Comparison of ENCODE assay signal across 8 cellular contexts in genomic region chr1:97137862-97138514, GRCh38.
DNase-seq lines count a peak whose midpoint lies in the region; ATAC-seq and TF ChIP-seq lines count a peak whose summit lies in the region.

No MANE protein-coding gene starts in this region.

- H3K27me3 Mint-ChIP-seq in immature natural killer cell (ENCODE audit: low read depth in 3 of 3) = no peaks in the 10 kb centered on the region

- peaks cover 4% of the 10 kb centered on the region for H3K4me1 ChIP-seq in body of pancreas

- intact Hi-C loops in body of pancreas (cut with DNase I) = no loop called here

- DNase-seq in activated CD4-positive, CD25-positive, alpha-beta regulatory T cell (lab: John Stamatoyannopoulos, UW) = no peak
- peak; percentile 18 for DNase-seq in HK-2 (ENCODE audit: unreplicated experiment)
- DNase-seq in NCI-H748 treated with DMSO at 0.1 percent for 48 hours (lab: John Stamatoyannopoulos, UW) = peak; percentile 86
- DNase-seq in body of pancreas = peak; percentile 54 to 77 (median 64)
- peak; percentile 7 to 25 (median 12) for DNase-seq in immature natural killer cell
- peak; percentile 7 for DNase-seq in stimulated activated naive CD8-positive, alpha-beta T cell treated with anti-CD3 and anti-CD28 coated beads, Interleukin-15, Interleukin-2, amounts not matched to agents 100 U/mL and 50 U/mL, for 24 hours

- peaks cover 0 to 7% (median 0%) of the 10 kb centered on the region in 3 donors for H3K36me3 Mint-ChIP-seq in immature natural killer cell

- TF ChIP-seq POLR2A in body of pancreas (IDR thresholded peaks at IDR 0.05) = no peak

- no peaks in the 10 kb centered on the region for H3K9me3 ChIP-seq in body of pancreas

- H3K27ac ChIP-seq in body of pancreas = peak overlapping the region in 1 of 4 donors; percentile 4

- peak; percentile 7 to 79 (median 75) for TF ChIP-seq CTCF in body of pancreas (IDR thresholded peaks at IDR 0.05)

- no peak overlapping the region for H3K4me3 ChIP-seq in body of pancreas

- no peaks in the 10 kb centered on the region for H3K27me3 ChIP-seq in body of pancreas

- no peaks in the 10 kb centered on the region for H3K36me3 ChIP-seq in body of pancreas (replicated peaks in 1 of 2; ENCODE audit: insufficient read depth in 1 of 2, low read depth in 2 of 2)

- ATAC-seq in activated CD4-positive, CD25-positive, alpha-beta regulatory T cell treated with anti-CD3 and anti-CD28 coated beads, Interleukin-2, amount 50 U/mL, for 24 hours = peak; percentile 58 to 61
- ATAC-seq in GM21526 (IDR thresholded peaks at IDR 0.05; ENCODE audit: low FRiP score, unreplicated experiment) (peak; percentile 99), body of pancreas (peak; percentile 97)
- ATAC-seq in stimulated activated naive CD8-positive, alpha-beta T cell treated with anti-CD3 and anti-CD28 coated beads, Interleukin-15, Interleukin-2, amounts not matched to agents 100 U/mL and 50 U/mL, for 24 hours = peak; percentile 66

- H3K4me1 Mint-ChIP-seq in immature natural killer cell = peaks cover 4 to 11% of the 10 kb centered on the region in 2 donors

- H3K27ac Mint-ChIP-seq in immature natural killer cell = peak overlapping the region in 2 of 6 donors; percentile 5 to 15

- peak overlapping the region in 2 of 5 donors; percentile 37 to 67 for H3K4me3 Mint-ChIP-seq in immature natural killer cell

- H3K9me3 Mint-ChIP-seq in immature natural killer cell = no peaks in the 10 kb centered on the region

- 29 to 33% methylated on average over 5 of the region's 5 CpGs for whole genome bisulfite sequencing in body of pancreas, 2 donors

Comparison
In these comparisons a context has a peak if more than half of its experiments do, and no peak if none do; other contexts are left out.
1. DNase-seq: peak in HK-2 (single experiment), NCI-H748 treated with DMSO at 0.1 percent for 48 hours (single experiment), body of pancreas (4 of 4), immature natural killer cell (3 of 3) and stimulated activated naive CD8-positive, alpha-beta T cell treated with anti-CD3 and anti-CD28 coated beads, Interleukin-15, Interleukin-2, amounts not matched to agents 100 U/mL and 50 U/mL, for 24 hours (single experiment); none in activated CD4-positive, CD25-positive, alpha-beta regulatory T cell (0 of 4).
2. Peak in every context shown above with its lines, with median percentiles within 50 percentile points of each other: ATAC-seq.